ENCODE assay signal across 13 cellular contexts in the genomic region with DNA sequence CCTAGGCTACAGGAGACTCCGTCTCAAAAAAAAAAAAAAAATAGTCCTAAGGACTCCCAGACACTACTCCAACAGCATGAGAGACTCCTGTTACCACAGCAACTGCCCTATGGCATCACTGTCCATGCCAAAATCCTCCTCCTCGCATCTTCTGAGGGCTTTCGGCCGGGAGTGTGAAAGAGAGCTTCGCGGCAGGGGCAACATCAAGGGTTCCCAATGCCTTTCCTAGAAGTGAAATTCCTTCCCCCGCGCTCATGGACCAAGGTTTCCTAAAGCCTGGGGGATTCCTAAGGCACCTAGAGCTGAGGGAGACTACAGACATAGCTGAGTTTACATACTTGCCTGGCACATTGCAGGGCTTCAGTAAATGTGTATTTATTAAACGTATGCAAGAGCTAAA.
DNase-seq lines count a peak whose midpoint lies in the region; ATAC-seq and TF ChIP-seq lines count a peak whose summit lies in the region.
"Had no signal": no experiment of that assay in that cellular context is flagged by ENCODE, and none has a peak within 500 bp of the region (broad histone marks: within the 10 kb centered on the region; RNA-seq: fewer than 3 reads in every experiment).

No MANE protein-coding gene starts in this region.

- TF ChIP-seq CTCF in brain (conservative IDR thresholded peaks at IDR 0.05), result no peak

- no peak for ATAC-seq in HG03378 (IDR thresholded peaks at IDR 0.05; ENCODE audit: unreplicated experiment)
- no peak for ATAC-seq in aorta (ENCODE audit: low FRiP score)
- ATAC-seq: CD8-positive, alpha-beta T cell had no signal

- peaks cover 5% of the 10 kb centered on the region for H3K27me3 Mint-ChIP-seq in brain
- H3K27me3 Mint-ChIP-seq: IgD-negative memory B cell had no signal

- DNase-seq in GM23248 (peak; percentile 2), left kidney (ENCODE audit: low read depth, low spot score) (peak; percentile 26), HUDEP-2 (lab: John Stamatoyannopoulos, UW; ENCODE audit: unreplicated experiment in 76 of 76) (no peak), aorta (no peak)
- DNase-seq: CD8-positive, alpha-beta T cell; H9; NCI-H524 treated with DMSO at 0.1 percent for 48 hours; SIG-M5; SW 1271 had no signal

- no peak overlapping the region for H2AFZ ChIP-seq in GM23248

- H3K4me1 ChIP-seq in GM23248 (ENCODE audit: insufficient read depth), result peaks cover 18% of the 10 kb centered on the region
- H3K4me1 ChIP-seq in HUES6 (ENCODE audit: control insufficient read depth, insufficient read depth, low read length), result peaks cover 39% of the 10 kb centered on the region
- H3K4me1 ChIP-seq in aorta (ENCODE audit: control insufficient read depth in 1 of 2, insufficient read depth in 2 of 2, low read length in 2 of 2), result no peaks in the 10 kb centered on the region

- H3K27me3 ChIP-seq in GM23248 (replicated peaks; ENCODE audit: insufficient read depth), result no peaks in the 10 kb centered on the region
- H3K27me3 ChIP-seq in HUES6 (ENCODE audit: control insufficient read depth, insufficient read depth, low read length), result no peaks in the 10 kb centered on the region
- no peaks in the 10 kb centered on the region for H3K27me3 ChIP-seq in aorta (ENCODE audit: control insufficient read depth in 1 of 2, insufficient read depth in 2 of 2, low read length in 1 of 2)

- H4K20me1 ChIP-seq in GM23248 (ENCODE audit: insufficient read depth), result no peaks in the 10 kb centered on the region

- no peak overlapping the region for H3K4me3 ChIP-seq in GM23248
- H3K4me3 ChIP-seq in HUES6 (ENCODE audit: low read depth, low read length), result no peak overlapping the region
- H3K4me3 ChIP-seq in aorta (ENCODE audit: low read length in 2 of 2), result no peak overlapping the region

- H3K9me3 Mint-ChIP-seq in brain, result peaks cover 5 to 13% (median 7%) of the 10 kb centered on the region in 5 experiments

- peaks cover 5% of the 10 kb centered on the region for H3K36me3 Mint-ChIP-seq in brain
- H3K36me3 Mint-ChIP-seq: CD8-positive, alpha-beta T cell; IgD-negative memory B cell had no signal

- H3K4me1 Mint-ChIP-seq in brain, result peaks cover 29% of the 10 kb centered on the region
- H3K4me1 Mint-ChIP-seq: IgD-negative memory B cell had no signal

- peak overlapping the region; percentile 77 to 93 (median 86) for H3K27ac Mint-ChIP-seq in brain
- H3K27ac Mint-ChIP-seq: CD8-positive, alpha-beta T cell; IgD-negative memory B cell had no signal

- H3K9ac ChIP-seq in GM23248 (no peak overlapping the region), HUES6 (ENCODE audit: low read length) (peak overlapping the region; percentile 10)

- no peaks in the 10 kb centered on the region for H3K9me2 ChIP-seq in GM23248 (ENCODE audit: insufficient read depth)

- H3K27ac ChIP-seq in GM23248 (no peak overlapping the region), HUES6 (ENCODE audit: low read depth, low read length) (peak overlapping the region; percentile 17; the same call in 1 of the 2 replicates), aorta (ENCODE audit: low read depth in 1 of 2, low read length in 2 of 2) (no peak overlapping the region)

- no peaks in the 10 kb centered on the region for H3K79me2 ChIP-seq in GM23248 (ENCODE audit: insufficient read depth)

- H3K4me2 ChIP-seq in GM23248 (ENCODE audit: unreplicated experiment), result no peak overlapping the region

- intact Hi-C loops in aorta (cut with DNase I), result no loop called here

- WGBS in GM23248 (ENCODE audit: low coverage in 1 of 2, low lambda C conversion rate in 2 of 2, missing lambda C conversion rate in 2 of 2), 2 experiments, result 85 to 86% methylated on average over 9 of the region's 9 CpGs
- 72 to 73% methylated on average over 9 of the region's 9 CpGs for WGBS in aorta, 2 donors

- H3F3A ChIP-seq in GM23248 (ENCODE audit: insufficient read depth), result peaks cover 14% of the 10 kb centered on the region

- H3K36me3 ChIP-seq in GM23248 (ENCODE audit: low read depth), result no peaks in the 10 kb centered on the region
- 0 out of 2 replicates have a peak, but pooled peaks cover 1% of the 10 kb centered on the region for H3K36me3 ChIP-seq in HUES6 (ENCODE audit: control insufficient read depth, insufficient read depth, low read length)
- no peaks in the 10 kb centered on the region for H3K36me3 ChIP-seq in aorta (ENCODE audit: control insufficient read depth in 1 of 2, insufficient read depth in 2 of 2, low read length in 1 of 2)

- H3K4me3 Mint-ChIP-seq in brain, result peak overlapping the region in 2 of 5 experiments; percentile 19 to 27
- H3K4me3 Mint-ChIP-seq: CD8-positive, alpha-beta T cell; H9; IgD-negative memory B cell had no signal

- H3K9me3 ChIP-seq in GM23248 (ENCODE audit: low read depth) (no peaks in the 10 kb centered on the region), HUES6 (ENCODE audit: control insufficient read depth, insufficient read depth, low read depth, low read length) (peaks cover 6% of the 10 kb centered on the region; the same call in 1 of the 2 replicates), aorta (ENCODE audit: control insufficient read depth, low read length) (no peaks in the 10 kb centered on the region)

- in situ Hi-C loops in GM23248 (cut with MboI), result no loop called here

Comparison
In these comparisons a context has a peak if more than half of its experiments do, and no peak if none do; other contexts are left out.
1. DNase-seq: peak in GM23248 (single experiment) and left kidney (single experiment); none in HUDEP-2 (0 of 76) and aorta (0 of 2).